In genomic region chr1:198265073-198265661, GRCh38 we compare ENCODE assay signal across 1 cellular context.
TF ChIP-seq lines count a peak whose summit lies in the region.

No MANE protein-coding gene starts in this region.

TF ChIP-seq in WTC11, 78 proteins besides CTCF, POLR2A, EP300 and RAD21 (continued from another document):
- TF ChIP-seq ZBTB43 (CRISPR knock-in tag; IDR thresholded peaks at IDR 0.05) = no peak
- no peak for TF ChIP-seq MLX (CRISPR knock-in tag; IDR thresholded peaks at IDR 0.05)
- TF ChIP-seq, protein P1, sequence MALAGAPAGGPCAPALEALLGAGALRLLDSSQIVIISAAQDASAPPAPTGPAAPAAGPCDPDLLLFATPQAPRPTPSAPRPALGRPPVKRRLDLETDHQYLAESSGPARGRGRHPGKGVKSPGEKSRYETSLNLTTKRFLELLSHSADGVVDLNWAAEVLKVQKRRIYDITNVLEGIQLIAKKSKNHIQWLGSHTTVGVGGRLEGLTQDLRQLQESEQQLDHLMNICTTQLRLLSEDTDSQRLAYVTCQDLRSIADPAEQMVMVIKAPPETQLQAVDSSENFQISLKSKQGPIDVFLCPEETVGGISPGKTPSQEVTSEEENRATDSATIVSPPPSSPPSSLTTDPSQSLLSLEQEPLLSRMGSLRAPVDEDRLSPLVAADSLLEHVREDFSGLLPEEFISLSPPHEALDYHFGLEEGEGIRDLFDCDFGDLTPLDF (CRISPR knock-in tag; IDR thresholded peaks at IDR 0.05) = no peak
- TF ChIP-seq JUN (CRISPR knock-in tag; IDR thresholded peaks at IDR 0.05) = no peak
- TF ChIP-seq ZNF138 (CRISPR knock-in tag; conservative IDR thresholded peaks at IDR 0.05) = no peak
- TF ChIP-seq ZMAT4 (CRISPR knock-in tag; IDR thresholded peaks at IDR 0.05) = no peak
- no peak for TF ChIP-seq ATF6 (CRISPR knock-in tag; IDR thresholded peaks at IDR 0.05)
